Comparison of ENCODE assay signal across 24 cellular contexts in genomic region chr11:2462092-2462985, GRCh38. TPM values are rescaled to one million over a fixed set of nuclear protein-coding genes. Genes with fewer than 3 reads are reported as not detected.
DNase-seq lines count a peak whose midpoint lies in the region; ATAC-seq, FAIRE-seq and TF ChIP-seq lines count a peak whose summit lies in the region.
"Had no signal": no experiment of that assay in that cellular context is flagged by ENCODE, and none has a peak within 500 bp of the region (broad histone marks: within the 10 kb centered on the region; RNA-seq: fewer than 3 reads in every experiment).

No MANE protein-coding gene starts in this region.

- no TSS peak for BruUV-seq in HepG2 (replicated peaks; lab: Mats Ljungman, UMichigan)

- H3K4me3 ChIP-seq in HepG2 (replicated peaks in 1 of 3; ENCODE audit: insufficient read depth in 1 of 3, low read depth in 2 of 3, low read length in 3 of 3) (no peak overlapping the region), right lobe of liver (no peak overlapping the region), muscle layer of duodenum (ENCODE audit: low read depth in 1 of 2, low read length in 2 of 2) (no peak overlapping the region), upper lobe of left lung (no peak overlapping the region)
- H3K4me3 ChIP-seq: breast epithelium, esophagus squamous epithelium, ovary, SJSA1, thoracic aorta had no signal

- in situ Hi-C loops in HepG2 (cut with HindIII; ENCODE audit: extremely low pct_ligation_motif_present, low pct_unique_long_range_greater_than_20kb), result no loop called here

- peak overlapping the region; percentile 49 for H3K27ac Mint-ChIP-seq in central memory CD8-positive, alpha-beta T cell (ENCODE audit: low read depth)
- H3K27ac Mint-ChIP-seq: activated naive CD8-positive, alpha-beta T cell; T-helper 2 cell treated with Interferon-gamma antibody and Interleukin-4, amounts not matched to agents 5 μg/mL and 100 μg/mL, for 36 hours had no signal

- CTCF ChIA-PET in HepG2 (lab: Yijun Ruan, JAX; ENCODE audit: low intra/inter-chr PET ratio, low total read pairs), result interaction anchor here (0.5 kb wide), 1 partner anchor 404 kb away, joined by 3 read pairs; no protein-coding TSS in a partner anchor

- intact Hi-C loops in HepG2 (cut with micrococcal nuclease; ENCODE audit: unreplicated experiment) (no loop called here), right lobe of liver (cut with DNase I) (no loop called here)

- H3K27me3 ChIP-seq in HepG2 (ENCODE audit: control insufficient read depth in 1 of 2, insufficient read depth in 2 of 2, low read length in 2 of 2), result peaks cover 14 to 86% of the 10 kb centered on the region in 2 experiments
- H3K27me3 ChIP-seq in right lobe of liver, result no peaks in the 10 kb centered on the region
- H3K27me3 ChIP-seq in muscle layer of duodenum (ENCODE audit: low read depth, low read length), result no peaks in the 10 kb centered on the region
- no peaks in the 10 kb centered on the region for H3K27me3 ChIP-seq in upper lobe of left lung
- H3K27me3 ChIP-seq: breast epithelium, esophagus squamous epithelium, ovary had no signal

- TF ChIP-seq RAD21 in HepG2 (CRISPR knock-in tag; IDR thresholded peaks at IDR 0.05), result no peak

- peak; percentile 8; the same call in 2 of the 3 replicates for ATAC-seq in HepG2
- ATAC-seq in right lobe of liver, result no peak
- no peak for ATAC-seq in central memory CD8-positive, alpha-beta T cell (replicated peaks; ENCODE audit: extremely low read depth, poor library complexity, severe bottlenecking)
- no peak for ATAC-seq in upper lobe of left lung (ENCODE audit: low FRiP score in 2 of 2)
- ATAC-seq in GM21737 (IDR thresholded peaks at IDR 0.05; ENCODE audit: unreplicated experiment), result no peak
- ATAC-seq in HG03159 (IDR thresholded peaks at IDR 0.05; ENCODE audit: unreplicated experiment), result no peak

- no peak for TF ChIP-seq CTCF in HepG2 (CRISPR knock-in tag; IDR thresholded peaks at IDR 0.05)
- TF ChIP-seq CTCF in right lobe of liver (IDR thresholded peaks at IDR 0.05), result no peak
- TF ChIP-seq CTCF in upper lobe of left lung (IDR thresholded peaks at IDR 0.05), result no peak

- peaks cover 10% of the 10 kb centered on the region for H3K4me1 Mint-ChIP-seq in central memory CD8-positive, alpha-beta T cell

- DNase-seq in HepG2 (ENCODE audit: low spot score) (no peak), right lobe of liver (no peak), upper lobe of left lung (no peak), NCI-H748 (lab: John Stamatoyannopoulos, UW; ENCODE audit: unreplicated experiment) (no peak)
- DNase-seq in central memory CD8-positive, alpha-beta T cell (ENCODE audit: low spot score in 2 of 2), result no peak
- DNase-seq: AML-193; effector CD4-positive, alpha-beta T cell; esophagus squamous epithelium; midbrain; NCI-H187; stimulated activated CD4-positive, alpha-beta T cell treated with anti-CD3 and anti-CD28 coated beads, Interleukin-4, amount 100 ng/mL, for 4 hours; stimulated activated CD8-positive, alpha-beta memory T cell treated with anti-CD3 and anti-CD28 coated beads, Interleukin-4, amount 100 ng/mL, for 48 hours had no signal

- H3K4me3 Mint-ChIP-seq in central memory CD8-positive, alpha-beta T cell, result peak overlapping the region; percentile 31
- H3K4me3 Mint-ChIP-seq: activated naive CD8-positive, alpha-beta T cell; T-helper 2 cell treated with Interferon-gamma antibody and Interleukin-4, amounts not matched to agents 5 μg/mL and 100 μg/mL, for 36 hours had no signal

- no peak overlapping the region for H3K9ac ChIP-seq in HepG2 (ENCODE audit: insufficient read depth, low read depth, low read length)

- H3K9me3 Mint-ChIP-seq in central memory CD8-positive, alpha-beta T cell, result no peaks in the 10 kb centered on the region
- H3K9me3 Mint-ChIP-seq: T-helper 2 cell treated with Interferon-gamma antibody and Interleukin-4, amounts not matched to agents 5 μg/mL and 100 μg/mL, for 36 hours had no signal

- H3K36me3 ChIP-seq in HepG2 (replicated peaks in 1 of 2; ENCODE audit: control insufficient read depth in 1 of 2, insufficient read depth in 2 of 2, low read length in 2 of 2) (no peaks in the 10 kb centered on the region), right lobe of liver (no peaks in the 10 kb centered on the region), muscle layer of duodenum (ENCODE audit: control insufficient read depth in 1 of 2, insufficient read depth in 2 of 2, low read length in 2 of 2) (no peaks in the 10 kb centered on the region), upper lobe of left lung (no peaks in the 10 kb centered on the region)
- H3K36me3 ChIP-seq: breast epithelium, esophagus squamous epithelium, ovary, SJSA1, thoracic aorta had no signal

- H3K9me3 ChIP-seq in HepG2 (ENCODE audit: low read length), result no peaks in the 10 kb centered on the region
- H3K9me3 ChIP-seq in right lobe of liver, result no peaks in the 10 kb centered on the region
- no peaks in the 10 kb centered on the region for H3K9me3 ChIP-seq in muscle layer of duodenum (ENCODE audit: control insufficient read depth in 1 of 2, low read length in 2 of 2)
- no peaks in the 10 kb centered on the region for H3K9me3 ChIP-seq in upper lobe of left lung
- H3K9me3 ChIP-seq: breast epithelium, esophagus squamous epithelium, ovary, SJSA1, thoracic aorta had no signal

- H2AFZ ChIP-seq in HepG2 (ENCODE audit: low read length), result no peak overlapping the region

- H3K27me3 Mint-ChIP-seq in central memory CD8-positive, alpha-beta T cell, result no peaks in the 10 kb centered on the region
- H3K27me3 Mint-ChIP-seq: activated naive CD8-positive, alpha-beta T cell had no signal

- no peak overlapping the region for H3K4me2 ChIP-seq in HepG2 (ENCODE audit: low read depth, low read length)

- no peak for TF ChIP-seq POLR2A in HepG2 (IDR thresholded peaks at IDR 0.05; ENCODE audit: insufficient read depth in 1 of 2, low read depth in 2 of 2, low read length in 2 of 2)
- no peak for TF ChIP-seq POLR2A in right lobe of liver (IDR thresholded peaks at IDR 0.05)
- no peak for TF ChIP-seq POLR2A in upper lobe of left lung (IDR thresholded peaks at IDR 0.05)

- no peak for FAIRE-seq in HepG2 (lab: Jason Lieb, UNC)

- H3K27ac ChIP-seq in HepG2 (ENCODE audit: extremely low read length, insufficient read depth, low read length) (no peak overlapping the region), right lobe of liver (no peak overlapping the region), muscle layer of duodenum (ENCODE audit: low read length) (peak overlapping the region; percentile 31), upper lobe of left lung (peak overlapping the region; percentile 59 to 73 (median 72))
- H3K27ac ChIP-seq: breast epithelium, esophagus squamous epithelium, ovary, SJSA1, thoracic aorta had no signal

- TF ChIP-seq EP300 in HepG2 (IDR thresholded peaks at IDR 0.05; ENCODE audit: low read depth in 2 of 2, low read length in 2 of 2) (no peak), HepG2 (CRISPR knock-in tag; IDR thresholded peaks at IDR 0.05; ENCODE audit: borderline replicate concordance) (no peak), upper lobe of left lung (IDR thresholded peaks at IDR 0.05) (no peak)

- peaks cover 6% of the 10 kb centered on the region for H3K36me3 Mint-ChIP-seq in central memory CD8-positive, alpha-beta T cell (ENCODE audit: insufficient read depth)
- H3K36me3 Mint-ChIP-seq: activated naive CD8-positive, alpha-beta T cell had no signal

- no peaks in the 10 kb centered on the region for H4K20me1 ChIP-seq in HepG2 (ENCODE audit: insufficient read depth, low read length)

- POLR2A ChIA-PET in HepG2 (lab: Yijun Ruan, JAX), result no interaction called here

- H3K4me1 ChIP-seq in HepG2 (ENCODE audit: insufficient read depth, low read length) (peaks cover 21% of the 10 kb centered on the region), right lobe of liver (no peaks in the 10 kb centered on the region), muscle layer of duodenum (ENCODE audit: control insufficient read depth in 1 of 2, insufficient read depth in 2 of 2, low read length in 2 of 2) (no peaks in the 10 kb centered on the region), upper lobe of left lung (peaks cover 3 to 48% (median 21%) of the 10 kb centered on the region in 4 donors)
- H3K4me1 ChIP-seq: breast epithelium, SJSA1 had no signal

- 43% methylated on average over 16 of the region's 20 CpGs for WGBS in HepG2 (ENCODE audit: low lambda C conversion rate)
- WGBS in right lobe of liver (ENCODE audit: insufficient coverage, low coverage, low lambda C conversion rate, missing lambda C conversion rate), result 87% methylated on average over 8 of the region's 20 CpGs
- WGBS in upper lobe of left lung, 2 donors, result 78 to 91% methylated on average over 6 to 20 of the region's 20 CpGs

- H3K79me2 ChIP-seq in HepG2 (ENCODE audit: insufficient read depth, low read length), result no peaks in the 10 kb centered on the region

RNA-seq across cellular contexts. Expression of gene KCNQ1, which starts 17.5 kb away (rescaled TPM):
- 0.02 TPM in 1 of 2 replicates, not detected in the other for total RNA-seq in HepG2 (2016; rRNA removed; fragmentation: Illumina TruSeq; extraction: Trizol)
- not detected in 2 replicates for total RNA-seq in HepG2 (2016; cell fraction: cytosol; rRNA removed; fragmentation: Illumina TruSeq; extraction: Trizol; ENCODE audit: low read depth)
- total RNA-seq in HepG2 (2016; cell fraction: insoluble cytoplasmic fraction; rRNA removed; fragmentation: Illumina TruSeq; extraction: Trizol), result not detected in 2 replicates
- total RNA-seq in HepG2 (2016; cell fraction: membrane; rRNA removed; fragmentation: Illumina TruSeq; extraction: Trizol), result not detected in 2 replicates
- not detected in 2 replicates for total RNA-seq in HepG2 (2016; cell fraction: nucleus; rRNA removed; fragmentation: Illumina TruSeq; extraction: Trizol)
- 0.08 and 0.13 TPM in 2 replicates for polyA plus RNA-seq in HepG2 (2011; rRNA removed)
- polyA plus RNA-seq in HepG2 (2011; cell fraction: cytosol; rRNA removed), result 0.01 TPM in 1 of 2 replicates, not detected in the other
- 0.09 TPM in 1 of 2 replicates, not detected in the other for polyA plus RNA-seq in HepG2 (2011; cell fraction: nucleus; rRNA removed)
- polyA plus RNA-seq in HepG2 (2012), result not detected in 2 replicates
- not detected in 2 replicates for polyA plus RNA-seq in HepG2 (2016; cell fraction: cytosol; fragmentation: Illumina TruSeq; extraction: Trizol; ENCODE audit: low read depth)
- not detected in 2 replicates for polyA plus RNA-seq in HepG2 (2016; cell fraction: insoluble cytoplasmic fraction; fragmentation: Illumina TruSeq; extraction: Trizol; ENCODE audit: low read depth)
- polyA plus RNA-seq in HepG2 (2016; cell fraction: membrane; fragmentation: Illumina TruSeq; extraction: Trizol; ENCODE audit: low read depth), result not detected in 2 replicates
- not detected in 2 replicates for polyA plus RNA-seq in HepG2 (2016; cell fraction: nucleus; fragmentation: Illumina TruSeq; extraction: Trizol; ENCODE audit: insufficient read depth, low read depth)
- polyA minus RNA-seq in HepG2 (2011; rRNA and poly(A)+ RNA removed; ENCODE audit: low replicate concordance), result 0.06 and 1.8 TPM in 2 replicates
- polyA minus RNA-seq in HepG2 (2011; cell fraction: cytosol; rRNA and poly(A)+ RNA removed), result not detected in 2 replicates
- 0.26 TPM in 1 of 2 replicates, not detected in the other for polyA minus RNA-seq in HepG2 (2011; cell fraction: nucleus; rRNA and poly(A)+ RNA removed)
- 1 to 10 TPM in 4 of 6 experiments, under 1 TPM in 2; 0.61 to 2.4 (median 1.8) TPM for total RNA-seq in right lobe of liver
- total RNA-seq in upper lobe of left lung, result 10 to 100 TPM; 18.0 to 45.4 (median 32.7) TPM
- total RNA-seq: MCF 10A, NCI-H460, SJSA1 had no signal

RNA-seq across cellular contexts. Expression of gene TRPM5, which starts 18.0 kb away (rescaled TPM):
- total RNA-seq in HepG2 (2016; rRNA removed; fragmentation: Illumina TruSeq; extraction: Trizol) (not detected in 2 replicates), right lobe of liver (not detected), upper lobe of left lung (not detected)
- total RNA-seq in HepG2 (2016; cell fraction: cytosol; rRNA removed; fragmentation: Illumina TruSeq; extraction: Trizol; ENCODE audit: low read depth), result not detected in 2 replicates
- not detected in 2 replicates for total RNA-seq in HepG2 (2016; cell fraction: insoluble cytoplasmic fraction; rRNA removed; fragmentation: Illumina TruSeq; extraction: Trizol)
- not detected in 2 replicates for total RNA-seq in HepG2 (2016; cell fraction: membrane; rRNA removed; fragmentation: Illumina TruSeq; extraction: Trizol)
- total RNA-seq in HepG2 (2016; cell fraction: nucleus; rRNA removed; fragmentation: Illumina TruSeq; extraction: Trizol), result not detected in 2 replicates
- 0.05 and 0.12 TPM in 2 replicates for polyA plus RNA-seq in HepG2 (2011; rRNA removed)
- 0.01 and 0.05 TPM in 2 replicates for polyA plus RNA-seq in HepG2 (2011; cell fraction: cytosol; rRNA removed)
- 0.69 and 1.1 TPM in 2 replicates for polyA plus RNA-seq in HepG2 (2011; cell fraction: nucleus; rRNA removed)
- polyA plus RNA-seq in HepG2 (2012), result 0.08 and 0.16 TPM in 2 replicates
- not detected in 2 replicates for polyA plus RNA-seq in HepG2 (2016; cell fraction: cytosol; fragmentation: Illumina TruSeq; extraction: Trizol; ENCODE audit: low read depth)
- not detected in 2 replicates for polyA plus RNA-seq in HepG2 (2016; cell fraction: insoluble cytoplasmic fraction; fragmentation: Illumina TruSeq; extraction: Trizol; ENCODE audit: low read depth)
- polyA plus RNA-seq in HepG2 (2016; cell fraction: membrane; fragmentation: Illumina TruSeq; extraction: Trizol; ENCODE audit: low read depth), result not detected in 2 replicates
- polyA plus RNA-seq in HepG2 (2016; cell fraction: nucleus; fragmentation: Illumina TruSeq; extraction: Trizol; ENCODE audit: insufficient read depth, low read depth), result not detected in 2 replicates
- polyA minus RNA-seq in HepG2 (2011; rRNA and poly(A)+ RNA removed; ENCODE audit: low replicate concordance), result 0.05 and 0.06 TPM in 2 replicates
- polyA minus RNA-seq in HepG2 (2011; cell fraction: cytosol; rRNA and poly(A)+ RNA removed), result not detected in 2 replicates
- polyA minus RNA-seq in HepG2 (2011; cell fraction: nucleus; rRNA and poly(A)+ RNA removed), result 0.13 and 0.25 TPM in 2 replicates
- total RNA-seq: breast epithelium, esophagus squamous epithelium, glomerular endothelial cell, MCF 10A, NCI-H460, SJSA1, thoracic aorta had no signal

Comparison
In these comparisons a context has a peak if more than half of its experiments do, and no peak if none do; other contexts are left out.
1. H3K27ac ChIP-seq: peak in muscle layer of duodenum (single experiment) and upper lobe of left lung (4 of 4); none in HepG2 (single experiment) and right lobe of liver (0 of 3).
2. RNA of gene KCNQ1, which starts 17.5 kb away (total RNA-seq): 18.0 to 45.4 TPM in upper lobe of left lung; 0.61 to 2.4 TPM in right lobe of liver and 0.02 TPM in HepG2; every median in the first group is over 4 times any median in the second.